8 cellular contexts compared by ENCODE assay signal in the genomic region with DNA sequence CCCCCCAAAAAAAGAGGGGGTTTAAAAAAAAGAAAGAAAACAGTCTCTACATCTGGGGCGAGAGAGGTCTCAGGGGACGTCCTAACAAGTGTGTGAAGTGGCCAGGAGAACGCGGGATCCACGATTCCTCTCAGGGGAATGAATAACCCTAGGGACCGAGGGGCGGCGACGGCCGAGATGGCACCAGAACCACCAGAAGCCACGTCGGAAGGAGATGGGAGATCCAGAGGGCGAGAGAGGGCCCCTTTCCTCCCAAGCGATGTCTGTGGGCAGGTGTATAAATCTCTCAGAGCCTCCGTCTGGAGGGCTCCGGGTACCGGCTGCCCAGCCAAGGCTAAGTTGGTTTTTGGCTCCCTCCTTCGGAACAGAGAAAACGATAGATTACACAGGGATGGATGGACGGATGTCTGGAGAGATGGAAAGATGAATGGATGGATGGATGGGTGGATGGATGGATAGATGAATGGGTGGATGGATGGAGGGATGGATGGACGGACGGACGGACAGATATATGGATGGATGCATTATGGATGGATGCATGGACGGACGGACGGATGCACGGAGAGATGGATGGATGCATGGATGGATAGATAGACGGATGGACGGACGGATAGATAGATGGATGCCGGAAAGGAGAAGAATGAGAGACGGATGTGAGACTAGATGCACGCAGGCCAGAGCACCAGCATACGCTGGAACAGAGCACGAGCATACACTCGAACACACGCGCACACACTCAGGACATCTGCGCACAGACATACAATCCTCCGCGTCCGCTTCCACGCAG. TPM values are rescaled to one million over a fixed set of nuclear protein-coding genes. Genes with fewer than 3 reads are reported as not detected.
DNase-seq lines count a peak whose midpoint lies in the region; ATAC-seq and TF ChIP-seq lines count a peak whose summit lies in the region.

No MANE protein-coding gene starts in this region.

- H3K9ac ChIP-seq in mucosa of stomach (ENCODE audit: low read length): peak overlapping the region; percentile 25

- H3K27me3 ChIP-seq in mucosa of stomach (ENCODE audit: control insufficient read depth, insufficient read depth, low read length) (peaks cover 44% of the 10 kb centered on the region), upper lobe of right lung (peaks cover 38% of the 10 kb centered on the region)

- H3K36me3 ChIP-seq in mucosa of stomach (ENCODE audit: control insufficient read depth, insufficient read depth, low read length) (no peaks in the 10 kb centered on the region), upper lobe of right lung (no peaks in the 10 kb centered on the region)

- peak overlapping the region; percentile 8 for H3K27ac Mint-ChIP-seq in T-helper 1 cell treated with Interleukin-12 subunit alpha and Interleukin-12 subunit beta and Interleukin-4 antibody, amounts not matched to agents 30 μg/mL and 1 μg/mL, for 36 hours

- H3K4me3 ChIP-seq in mucosa of stomach (ENCODE audit: low read length) (peak overlapping the region; percentile 25), upper lobe of right lung (peak overlapping the region; percentile 74)

- H3K9me3 ChIP-seq in mucosa of stomach (ENCODE audit: control insufficient read depth, low read length) (no peaks in the 10 kb centered on the region), upper lobe of right lung (no peaks in the 10 kb centered on the region)

- no peak for TF ChIP-seq CTCF in upper lobe of right lung (IDR thresholded peaks at IDR 0.05)

- ATAC-seq in upper lobe of right lung (no peak), HG03521 (IDR thresholded peaks at IDR 0.05; ENCODE audit: unreplicated experiment) (no peak)

- H3K4me1 ChIP-seq in mucosa of stomach (ENCODE audit: control insufficient read depth, insufficient read depth, low read length) (peaks cover 24% of the 10 kb centered on the region), upper lobe of right lung (peaks cover 3% of the 10 kb centered on the region)

- intact Hi-C loops in upper lobe of right lung (cut with DNase I): loop anchor here (5.0 kb wide), 1 partner anchor 878 kb away; no protein-coding TSS in a partner anchor

- H3K4me1 Mint-ChIP-seq in T-helper 1 cell treated with Interleukin-12 subunit alpha and Interleukin-12 subunit beta and Interleukin-4 antibody, amounts not matched to agents 30 μg/mL and 1 μg/mL, for 36 hours (ENCODE audit: low read depth): peaks cover 26% of the 10 kb centered on the region

- H3K9me3 Mint-ChIP-seq in T-helper 1 cell treated with Interleukin-12 subunit alpha and Interleukin-12 subunit beta and Interleukin-4 antibody, amounts not matched to agents 30 μg/mL and 1 μg/mL, for 36 hours: no peaks in the 10 kb centered on the region

- peaks cover 12% of the 10 kb centered on the region for H3K36me3 Mint-ChIP-seq in T-helper 1 cell treated with Interleukin-12 subunit alpha and Interleukin-12 subunit beta and Interleukin-4 antibody, amounts not matched to agents 30 μg/mL and 1 μg/mL, for 36 hours (ENCODE audit: low read depth)

- DNase-seq in activated gamma-delta T cell treated with Interleukin-2 at 50 U/mL for 16 hours: peak; percentile 22
- no peak for DNase-seq in activated gamma-delta T cell (lab: John Stamatoyannopoulos, UW)
- peak; percentile 62 for DNase-seq in ecto neural progenitor cell (ENCODE audit: low spot score)
- DNase-seq in upper lobe of right lung: no peak
- DNase-seq in SW480 (ENCODE audit: low spot score): no peak

- H3K27me3 Mint-ChIP-seq in T-helper 1 cell treated with Interleukin-12 subunit alpha and Interleukin-12 subunit beta and Interleukin-4 antibody, amounts not matched to agents 30 μg/mL and 1 μg/mL, for 36 hours (ENCODE audit: low read depth): peaks cover 73% of the 10 kb centered on the region

- no peak overlapping the region for H3K27ac ChIP-seq in upper lobe of right lung

- H3K4me3 Mint-ChIP-seq in T-helper 1 cell treated with Interleukin-12 subunit alpha and Interleukin-12 subunit beta and Interleukin-4 antibody, amounts not matched to agents 30 μg/mL and 1 μg/mL, for 36 hours: peak overlapping the region; percentile 93

RNA-seq across cellular contexts. Expression of gene EPHA4, which starts 1.6 kb away (rescaled TPM):
- 31.9 TPM for total RNA-seq in upper lobe of right lung

Comparison
In these comparisons a context has a peak if more than half of its experiments do, and no peak if none do; other contexts are left out.
1. DNase-seq: peak in activated gamma-delta T cell treated with Interleukin-2 at 50 U/mL for 16 hours (single experiment) and ecto neural progenitor cell (single experiment); none in activated gamma-delta T cell (single experiment), upper lobe of right lung (single experiment) and SW480 (single experiment).